ENCODE assay signal across 28 cellular contexts in the genomic region with DNA sequence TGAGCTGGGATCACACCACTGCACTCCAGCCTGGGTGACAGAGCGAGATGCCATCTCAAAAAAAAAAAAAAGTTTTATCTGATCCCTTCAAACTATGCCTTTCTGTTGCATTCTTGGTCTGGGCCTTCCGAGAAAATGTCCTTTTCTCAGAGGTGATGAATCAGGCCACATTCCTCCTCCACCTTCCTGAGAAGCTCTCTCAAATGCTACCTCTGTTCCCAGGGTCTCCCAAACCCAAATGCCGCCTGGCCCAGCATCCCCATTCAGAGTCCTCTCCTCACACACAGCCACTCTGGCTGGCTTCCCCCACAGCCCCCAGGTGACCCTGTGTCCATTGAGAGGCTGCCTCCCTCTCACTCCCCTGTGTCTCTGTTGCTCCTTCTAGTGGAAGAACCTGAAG. TPM values are rescaled to one million over a fixed set of nuclear protein-coding genes. Genes with fewer than 3 reads are reported as not detected.
A peak's percentile ranks its signal among the peaks of the same experiment; 100 is the strongest.
DNase-seq lines count a peak whose midpoint lies in the region; ATAC-seq, FAIRE-seq and TF ChIP-seq lines count a peak whose summit lies in the region.
"Had no signal": no experiment of that assay in that cellular context is flagged by ENCODE, and none has a peak within 500 bp of the region (broad histone marks: within the 10 kb centered on the region; RNA-seq: fewer than 3 reads in every experiment).

No MANE protein-coding gene starts in this region.

- peak in 1 of 2 experiments; percentile 60 for DNase-seq in PC-9
- no peak for DNase-seq in endothelial cell of umbilical vein (ENCODE audit: low read depth, low spot score)
- no peak for DNase-seq in natural killer cell treated with Interleukin-12 subunit alpha and Interleukin-12 subunit beta and Interleukin-15 and Interleukin-18, amount 100 ng/mL, for 72 hours (ENCODE audit: low spot score)
- DNase-seq in glomerular visceral epithelial cell (ENCODE audit: extremely low spot score), result no peak
- DNase-seq in DMS114 treated with DMSO at 0.1 percent for 48 hours (lab: John Stamatoyannopoulos, UW; ENCODE audit: unreplicated experiment), result no peak
- DNase-seq: activated CD4-positive, alpha-beta T cell treated with anti-CD3 and anti-CD28 coated beads for 48 hours; activated T-cell treated with anti-CD3 and anti-CD28 coated beads, Interleukin-2, amount 50 U/mL, for 4 hours; amniotic stem cell; BE2C; effector CD4-positive, alpha-beta T cell; foreskin keratinocyte; H7; KG1; MM.1S; NCI-H2081 treated with DMSO at 0.1 percent for 48 hours; NCI-H345; right cardiac atrium; spleen; stimulated activated CD4-positive, alpha-beta T cell treated with anti-CD3 and anti-CD28 coated beads, Interleukin-2, amount 100 ng/mL, for 48 hours had no signal

- FAIRE-seq in endothelial cell of umbilical vein (lab: Jason Lieb, UNC), result no peak
- FAIRE-seq: G401.6 had no signal

- no peaks in the 10 kb centered on the region for H3K27me3 Mint-ChIP-seq in natural killer cell treated with Interleukin-12 subunit alpha and Interleukin-12 subunit beta and Interleukin-15 and Interleukin-18, amount 100 ng/mL, for 72 hours

- POLR2A ChIA-PET in PC-9 (lab: Charles Lee; ENCODE audit: unreplicated experiment), result interaction anchor here (0.6 kb wide), 1 partner anchor 82 kb away, joined by 4 read pairs; no protein-coding TSS in a partner anchor
- POLR2A ChIA-PET in endothelial cell of umbilical vein (lab: Charles Lee), result no interaction called here

- no peaks in the 10 kb centered on the region for H3K36me3 ChIP-seq in PC-9 (ENCODE audit: low read depth)
- no peaks in the 10 kb centered on the region for H3K36me3 ChIP-seq in endothelial cell of umbilical vein (ENCODE audit: control insufficient read depth in 2 of 2, extremely low read depth in 1 of 2, insufficient read depth in 2 of 2, low read length in 2 of 2)
- H3K36me3 ChIP-seq: BE2C, esophagus muscularis mucosa, spleen had no signal

- BruUV-seq in PC-9 (replicated peaks; lab: Mats Ljungman, UMichigan) (no TSS peak), endothelial cell of umbilical vein (replicated peaks; lab: Mats Ljungman, UMichigan) (no TSS peak)

- H3K4me2 ChIP-seq in PC-9 (peak overlapping the region; percentile 8; the same call in 1 of the 2 replicates), endothelial cell of umbilical vein (ENCODE audit: insufficient read depth, low read length) (no peak overlapping the region)

- H3K27ac ChIP-seq in C4-2B (peak overlapping the region; percentile 15), PC-9 (peak overlapping the region; percentile 38), endothelial cell of umbilical vein (ENCODE audit: insufficient read depth, low read depth, low read length) (no peak overlapping the region)
- H3K27ac ChIP-seq: esophagus muscularis mucosa, foreskin keratinocyte, SK-N-MC had no signal

- no peak for TF ChIP-seq POLR2A in endothelial cell of umbilical vein (IDR thresholded peaks at IDR 0.05; ENCODE audit: low read depth, low read length)

- dilution Hi-C loops in endothelial cell of umbilical vein (cut with MboI; ENCODE audit: extremely low pct_ligation_motif_present, low sequenced_read_pairs), result no loop called here

- no peak for ATAC-seq in natural killer cell treated with Interleukin-12 subunit alpha and Interleukin-12 subunit beta and Interleukin-15 and Interleukin-18, amount 100 ng/mL, for 72 hours
- ATAC-seq in HG02885 (IDR thresholded peaks at IDR 0.05; ENCODE audit: poor library complexity, unreplicated experiment) (no peak), GM21367 (IDR thresholded peaks at IDR 0.05; ENCODE audit: unreplicated experiment) (no peak)
- ATAC-seq: activated T-cell treated with anti-CD3 and anti-CD28 coated beads, Interleukin-2, amount 50 U/mL, for 4 hours; foreskin keratinocyte had no signal

- peaks cover 30% of the 10 kb centered on the region for H3F3A ChIP-seq in PC-9 (ENCODE audit: insufficient read depth, low read depth)

- H3K9me3 Mint-ChIP-seq in natural killer cell treated with Interleukin-12 subunit alpha and Interleukin-12 subunit beta and Interleukin-15 and Interleukin-18, amount 100 ng/mL, for 72 hours, result no peaks in the 10 kb centered on the region
- H3K9me3 Mint-ChIP-seq: activated T-cell treated with anti-CD3 and anti-CD28 coated beads, Interleukin-2, amount 50 U/mL, for 4 hours; mesothelial cell of epicardium; nephron; T-helper 1 cell treated with Interleukin-12 subunit alpha and Interleukin-12 subunit beta and Interleukin-4 antibody, amounts not matched to agents 30 μg/mL and 1 μg/mL, for 36 hours had no signal

- H3K4me3 ChIP-seq in PC-9 (no peak overlapping the region), endothelial cell of umbilical vein (replicated peaks in 1 of 3; ENCODE audit: insufficient read depth in 1 of 3, low read depth in 1 of 3, low read length in 3 of 3) (no peak overlapping the region)
- H3K4me3 ChIP-seq: esophagus muscularis mucosa, SK-N-MC, spleen had no signal

- CTCF ChIA-PET in PC-9 (lab: Charles Lee), result no interaction called here
- CTCF ChIA-PET in endothelial cell of umbilical vein (lab: Charles Lee), result interaction anchor here (0.9 to 2.1 kb wide), 3 partner anchors 10 to 63 kb away, joined by 3 to 5 read pairs (median 3); no protein-coding TSS in a partner anchor

- H3K36me3 Mint-ChIP-seq in natural killer cell treated with Interleukin-12 subunit alpha and Interleukin-12 subunit beta and Interleukin-15 and Interleukin-18, amount 100 ng/mL, for 72 hours, result no peaks in the 10 kb centered on the region
- H3K36me3 Mint-ChIP-seq: mesothelial cell of epicardium had no signal

- H3K9me2 ChIP-seq in PC-9 (ENCODE audit: insufficient read depth), result peaks cover 5% of the 10 kb centered on the region; the same call in 1 of the 2 replicates

- H3K4me1 ChIP-seq in PC-9 (replicated peaks; ENCODE audit: insufficient read depth) (peaks cover 39% of the 10 kb centered on the region), endothelial cell of umbilical vein (ENCODE audit: control insufficient read depth, extremely low read depth, insufficient read depth, low read length) (peaks cover 10% of the 10 kb centered on the region)

- TF ChIP-seq CTCF in C4-2B (conservative IDR thresholded peaks at IDR 0.05) (no peak), PC-9 (conservative IDR thresholded peaks at IDR 0.05) (no peak), endothelial cell of umbilical vein (IDR thresholded peaks at IDR 0.05; ENCODE audit: extremely low read depth in 1 of 2, insufficient read depth in 1 of 2, low read depth in 1 of 2, low read length in 2 of 2) (no peak)

- H3K79me2 ChIP-seq in PC-9 (ENCODE audit: low read depth) (no peaks in the 10 kb centered on the region), endothelial cell of umbilical vein (ENCODE audit: control insufficient read depth, insufficient read depth, low read length) (no peaks in the 10 kb centered on the region)

- H3K9ac ChIP-seq in endothelial cell of umbilical vein (replicated peaks; ENCODE audit: extremely low read depth, insufficient read depth, low read length), result no peak overlapping the region

- H3K27me3 ChIP-seq in PC-9 (ENCODE audit: insufficient read depth, low read depth) (no peaks in the 10 kb centered on the region), endothelial cell of umbilical vein (ENCODE audit: control insufficient read depth in 2 of 2, insufficient read depth in 2 of 2, low read length in 2 of 2) (no peaks in the 10 kb centered on the region)
- H3K27me3 ChIP-seq: BE2C, esophagus muscularis mucosa, foreskin keratinocyte, spleen had no signal

- no peak overlapping the region for H3K4me3 Mint-ChIP-seq in natural killer cell treated with Interleukin-12 subunit alpha and Interleukin-12 subunit beta and Interleukin-15 and Interleukin-18, amount 100 ng/mL, for 72 hours
- H3K4me3 Mint-ChIP-seq: activated T-cell treated with anti-CD3 and anti-CD28 coated beads, Interleukin-2, amount 50 U/mL, for 4 hours; mesothelial cell of epicardium; nephron; T-helper 1 cell treated with Interleukin-12 subunit alpha and Interleukin-12 subunit beta and Interleukin-4 antibody, amounts not matched to agents 30 μg/mL and 1 μg/mL, for 36 hours had no signal

- H3K9me1 ChIP-seq in endothelial cell of umbilical vein (replicated peaks; ENCODE audit: control insufficient read depth, extremely low read depth, insufficient read depth, low read length), result no peaks in the 10 kb centered on the region

- intact Hi-C loops in PC-9 (cut with micrococcal nuclease; ENCODE audit: unreplicated experiment) (no loop called here), endothelial cell of umbilical vein (cut with micrococcal nuclease) (no loop called here)

- peaks cover 13 to 15% of the 10 kb centered on the region in 2 donors for H3K4me1 Mint-ChIP-seq in natural killer cell treated with Interleukin-12 subunit alpha and Interleukin-12 subunit beta and Interleukin-15 and Interleukin-18, amount 100 ng/mL, for 72 hours (ENCODE audit: low read depth in 2 of 2)

- no peaks in the 10 kb centered on the region for H3K9me3 ChIP-seq in PC-9 (ENCODE audit: insufficient read depth, low read depth)
- H3K9me3 ChIP-seq in endothelial cell of umbilical vein (replicated peaks; ENCODE audit: control insufficient read depth, insufficient read depth, low read length), result no peaks in the 10 kb centered on the region
- H3K9me3 ChIP-seq: BE2C, esophagus muscularis mucosa, spleen had no signal

- H4K20me1 ChIP-seq in PC-9 (ENCODE audit: insufficient read depth), result no peaks in the 10 kb centered on the region
- H4K20me1 ChIP-seq in endothelial cell of umbilical vein (replicated peaks; ENCODE audit: control insufficient read depth, extremely low read depth, insufficient read depth, low read length), result no peaks in the 10 kb centered on the region

- peak overlapping the region; percentile 28 to 64 for H3K27ac Mint-ChIP-seq in natural killer cell treated with Interleukin-12 subunit alpha and Interleukin-12 subunit beta and Interleukin-15 and Interleukin-18, amount 100 ng/mL, for 72 hours
- H3K27ac Mint-ChIP-seq: mesothelial cell of epicardium; nephron; T-helper 1 cell treated with Interleukin-12 subunit alpha and Interleukin-12 subunit beta and Interleukin-4 antibody, amounts not matched to agents 30 μg/mL and 1 μg/mL, for 36 hours had no signal

- H2AFZ ChIP-seq in PC-9, result peak overlapping the region; percentile 45
- H2AFZ ChIP-seq in endothelial cell of umbilical vein (ENCODE audit: low read depth, low read length), result peak overlapping the region; percentile 98

TF ChIP-seq in endothelial cell of umbilical vein, 7 proteins besides CTCF, POLR2A, EP300 and RAD21 (continues in another document):
- TF ChIP-seq POLR2AphosphoS5 (IDR thresholded peaks at IDR 0.05; ENCODE audit: insufficient read depth, low read depth, low read length), result no peak

RNA-seq across cellular contexts. Expression of gene TMED10, which starts 19.7 kb away (rescaled TPM):
- total RNA-seq in PC-9 (2021) (709 and 770 TPM in 2 replicates), endothelial cell of umbilical vein (313 and 338 TPM in 2 replicates)
- 320 and 342 TPM in 2 replicates for polyA plus RNA-seq in endothelial cell of umbilical vein
- polyA plus RNA-seq in endothelial cell of umbilical vein (2011; cell fraction: cytosol; rRNA removed), result 205 and 228 TPM in 2 replicates
- polyA plus RNA-seq in endothelial cell of umbilical vein (2011; cell fraction: nucleus; rRNA removed), result 95.1 and 111 TPM in 2 replicates
- polyA plus RNA-seq in endothelial cell of umbilical vein (2012), result 207 and 216 TPM in 2 replicates
- polyA minus RNA-seq in endothelial cell of umbilical vein, result 775 and 787 TPM in 2 replicates
- polyA minus RNA-seq in endothelial cell of umbilical vein (2011; cell fraction: cytosol; rRNA and poly(A)+ RNA removed), result 126 TPM
- 137 and 151 TPM in 2 replicates for polyA minus RNA-seq in endothelial cell of umbilical vein (2011; cell fraction: nucleus; rRNA and poly(A)+ RNA removed)
- 100 to 1,000 TPM; 200 to 265 TPM for total RNA-seq in natural killer cell treated with Interleukin-12 subunit alpha and Interleukin-12 subunit beta and Interleukin-15 and Interleukin-18, amount 100 ng/mL, for 72 hours
